Comparison of ENCODE assay signal across 1 cellular context in the genomic region with DNA sequence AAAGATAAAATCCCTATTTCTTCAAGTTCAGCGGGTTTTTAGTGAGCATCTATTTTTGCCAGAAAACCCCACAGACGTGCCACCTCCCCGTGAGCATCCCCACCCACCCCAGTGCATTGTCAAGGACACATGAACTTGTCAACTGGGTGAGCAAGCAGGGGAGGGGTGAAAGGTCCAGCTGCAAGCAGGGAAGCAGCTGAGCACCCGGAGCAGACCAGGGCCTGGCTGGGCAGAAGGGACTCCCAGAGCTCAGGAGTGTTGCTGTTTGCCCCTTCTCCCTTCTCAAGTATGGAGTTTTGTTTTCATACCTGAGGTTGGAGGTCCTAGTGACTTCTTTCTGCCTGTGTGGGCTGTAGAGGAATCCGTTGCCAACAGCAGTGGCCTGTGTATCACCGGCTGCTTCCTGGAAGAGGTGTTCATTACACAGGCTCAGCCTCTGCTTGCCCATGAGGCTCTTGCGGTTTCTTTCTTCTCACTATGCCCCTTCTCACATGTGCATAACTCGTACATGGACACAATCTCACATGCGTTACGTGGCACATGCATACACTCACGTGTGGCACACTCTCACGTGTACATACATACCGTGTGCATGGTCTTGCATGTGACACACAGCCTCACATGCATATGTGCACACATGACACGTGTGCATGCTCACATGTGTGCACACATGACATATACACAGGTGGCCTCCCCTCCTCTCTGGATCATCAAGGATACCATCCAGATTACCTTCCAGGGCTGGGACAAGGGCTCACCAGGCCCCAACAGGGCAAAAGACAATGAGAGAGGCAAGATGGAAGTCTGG.
TF ChIP-seq lines count a peak whose summit lies in the region.

No MANE protein-coding gene starts in this region.

TF ChIP-seq in HepG2, 621 proteins besides CTCF, POLR2A, EP300 and RAD21 (continued from another document):
- TF ChIP-seq, protein P1, sequence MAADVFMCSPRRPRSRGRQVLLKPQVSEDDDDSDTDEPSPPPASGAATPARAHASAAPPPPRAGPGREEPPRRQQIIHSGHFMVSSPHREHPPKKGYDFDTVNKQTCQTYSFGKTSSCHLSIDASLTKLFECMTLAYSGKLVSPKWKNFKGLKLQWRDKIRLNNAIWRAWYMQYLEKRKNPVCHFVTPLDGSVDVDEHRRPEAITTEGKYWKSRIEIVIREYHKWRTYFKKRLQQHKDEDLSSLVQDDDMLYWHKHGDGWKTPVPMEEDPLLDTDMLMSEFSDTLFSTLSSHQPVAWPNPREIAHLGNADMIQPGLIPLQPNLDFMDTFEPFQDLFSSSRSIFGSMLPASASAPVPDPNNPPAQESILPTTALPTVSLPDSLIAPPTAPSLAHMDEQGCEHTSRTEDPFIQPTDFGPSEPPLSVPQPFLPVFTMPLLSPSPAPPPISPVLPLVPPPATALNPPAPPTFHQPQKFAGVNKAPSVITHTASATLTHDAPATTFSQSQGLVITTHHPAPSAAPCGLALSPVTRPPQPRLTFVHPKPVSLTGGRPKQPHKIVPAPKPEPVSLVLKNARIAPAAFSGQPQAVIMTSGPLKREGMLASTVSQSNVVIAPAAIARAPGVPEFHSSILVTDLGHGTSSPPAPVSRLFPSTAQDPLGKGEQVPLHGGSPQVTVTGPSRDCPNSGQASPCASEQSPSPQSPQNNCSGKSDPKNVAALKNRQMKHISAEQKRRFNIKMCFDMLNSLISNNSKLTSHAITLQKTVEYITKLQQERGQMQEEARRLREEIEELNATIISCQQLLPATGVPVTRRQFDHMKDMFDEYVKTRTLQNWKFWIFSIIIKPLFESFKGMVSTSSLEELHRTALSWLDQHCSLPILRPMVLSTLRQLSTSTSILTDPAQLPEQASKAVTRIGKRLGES (CRISPR knock-in tag; IDR thresholded peaks at IDR 0.05; ENCODE audit: borderline replicate concordance): no peak
